Comparison of ENCODE assay signal across 3 cellular contexts in genomic region chr3:108288192-108288591, GRCh38. TPM values are rescaled to one million over a fixed set of nuclear protein-coding genes. Genes with fewer than 3 reads are reported as not detected.
"Had no signal": no experiment of that assay in that cellular context is flagged by ENCODE, and none has a peak within 500 bp of the region (broad histone marks: within the 10 kb centered on the region; RNA-seq: fewer than 3 reads in every experiment).

No MANE protein-coding gene starts in this region.

RNA-seq across cellular contexts. Expression of gene HHLA2, which starts 8.2 kb away (rescaled TPM):
- total RNA-seq: GM23338, H4, H9 had no signal
- polyA plus RNA-seq: GM23338 had no signal
